1 cellular context compared by ENCODE assay signal in the genomic region with DNA sequence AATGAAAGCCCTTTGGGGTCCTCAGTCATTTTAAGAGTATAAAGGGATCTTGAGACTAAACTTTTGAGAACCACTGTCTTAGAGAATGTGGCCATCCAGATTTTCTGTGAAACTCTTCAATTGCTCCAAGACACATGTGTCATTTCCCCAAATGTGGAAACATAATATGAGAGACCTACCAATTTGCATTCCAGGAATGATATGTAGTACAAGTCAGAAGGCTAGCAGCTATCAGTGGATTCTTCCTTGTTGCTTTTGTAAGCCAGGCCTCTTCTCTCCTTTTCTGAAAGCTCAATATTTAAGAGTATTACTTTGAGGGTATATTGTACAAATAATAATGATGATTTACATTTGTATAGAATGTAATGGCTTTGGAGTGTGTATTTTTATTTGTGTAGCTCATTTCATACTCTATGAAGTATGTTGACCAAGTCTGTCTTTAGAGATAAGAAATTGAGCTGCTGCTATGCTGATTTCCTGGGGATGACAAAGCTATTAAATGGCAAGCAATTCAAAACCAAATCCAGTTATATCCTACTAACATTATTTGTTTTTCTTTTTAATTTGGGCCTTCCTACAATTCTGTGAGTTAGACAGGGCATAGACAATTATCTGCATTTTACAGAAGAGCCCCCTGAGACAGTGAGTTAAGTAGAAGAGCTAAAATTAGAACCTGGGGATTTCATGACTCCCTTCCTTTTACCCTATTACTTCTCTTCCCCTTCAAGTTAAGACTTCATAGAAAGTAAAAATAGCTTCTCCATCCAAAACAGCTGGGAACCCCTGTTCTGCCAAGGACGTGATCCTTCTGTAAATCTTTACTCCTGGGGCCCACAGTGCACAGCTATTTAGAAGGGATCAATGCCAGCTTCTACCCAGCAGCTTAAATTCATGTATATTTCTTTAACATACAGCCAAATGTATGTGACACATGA.
A peak's percentile ranks its signal among the peaks of the same experiment; 100 is the strongest.
TF ChIP-seq lines count a peak whose summit lies in the region.

No MANE protein-coding gene starts in this region.

TF ChIP-seq in HEK293, 187 proteins besides CTCF, POLR2A, EP300 and RAD21 (continued from another document):
- 0 out of 2 replicates have a peak, but pooled peaks have one; percentile 31 for TF ChIP-seq BCL6B (tag by site-specific recombination; IDR thresholded peaks at IDR 0.05)
- TF ChIP-seq ZNF658 (tag by site-specific recombination; IDR thresholded peaks at IDR 0.05), result no peak
- no peak for TF ChIP-seq ZNF473 (tag by site-specific recombination; IDR thresholded peaks at IDR 0.05)
